16 cellular contexts compared by ENCODE assay signal in the genomic region with DNA sequence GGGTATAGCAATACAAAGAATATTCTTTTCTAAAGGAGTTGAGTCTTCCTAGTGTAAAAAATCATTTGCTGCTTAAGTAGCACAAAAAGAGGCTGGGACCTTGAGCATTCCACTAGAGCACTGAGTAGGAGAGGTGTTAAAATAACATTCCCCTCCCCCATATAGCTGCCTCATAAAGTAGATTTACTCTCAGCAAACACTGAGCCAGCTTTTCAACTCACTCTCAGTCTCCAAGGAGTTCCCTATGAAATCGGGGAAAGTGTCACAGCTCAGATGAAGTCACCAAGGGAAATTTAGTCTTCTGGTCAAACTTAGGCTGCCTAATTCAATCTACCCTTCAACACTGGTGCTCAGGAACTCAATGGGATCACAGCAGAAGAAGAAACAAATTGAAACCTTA.
A peak's percentile ranks its signal among the peaks of the same experiment; 100 is the strongest.
DNase-seq lines count a peak whose midpoint lies in the region; ATAC-seq and TF ChIP-seq lines count a peak whose summit lies in the region.
"Had no signal": no experiment of that assay in that cellular context is flagged by ENCODE, and none has a peak within 500 bp of the region (broad histone marks: within the 10 kb centered on the region; RNA-seq: fewer than 3 reads in every experiment).

No MANE protein-coding gene starts in this region.

- no peak overlapping the region for H3K4me3 ChIP-seq in left lung
- no peak overlapping the region for H3K4me3 ChIP-seq in neural progenitor cell
- no peak overlapping the region for H3K4me3 ChIP-seq in aorta (ENCODE audit: low read length in 2 of 2)
- H3K4me3 ChIP-seq: GM23338 had no signal

- peak overlapping the region; percentile 63 for H2AFZ ChIP-seq in neural progenitor cell (replicated peaks)
- H2AFZ ChIP-seq: GM23338 had no signal

- H3K27me3 ChIP-seq in left lung (no peaks in the 10 kb centered on the region), neural progenitor cell (no peaks in the 10 kb centered on the region), aorta (ENCODE audit: control insufficient read depth in 1 of 2, insufficient read depth in 2 of 2, low read length in 1 of 2) (peaks cover 0 to 2% of the 10 kb centered on the region in 2 donors)

- H3K9me3 Mint-ChIP-seq in neural progenitor cell, result peaks cover 6% of the 10 kb centered on the region

- no peak overlapping the region for H3K4me3 Mint-ChIP-seq in neural progenitor cell
- H3K4me3 Mint-ChIP-seq: CD4-positive, alpha-beta memory T cell; GM23338; H9; HFFc6 had no signal

- no peaks in the 10 kb centered on the region for H3F3A ChIP-seq in neural progenitor cell (ENCODE audit: low read depth)

- H4K20me1 ChIP-seq in neural progenitor cell (ENCODE audit: low read depth), result no peaks in the 10 kb centered on the region

- TF ChIP-seq CTCF in left lung (IDR thresholded peaks at IDR 0.05) (no peak), neural progenitor cell (IDR thresholded peaks at IDR 0.05) (no peak)

- H3K79me2 ChIP-seq in neural progenitor cell (ENCODE audit: low read depth), result no peaks in the 10 kb centered on the region

- no peak overlapping the region for H3K9ac ChIP-seq in neural progenitor cell

- peak; percentile 81 for ATAC-seq in left lung
- peak; percentile 36 for ATAC-seq in aorta (ENCODE audit: low FRiP score)
- no peak for ATAC-seq in HG02763 (IDR thresholded peaks at IDR 0.05; ENCODE audit: unreplicated experiment)
- ATAC-seq: GM23338, HCT116 had no signal

- H3K27me3 Mint-ChIP-seq in neural progenitor cell (ENCODE audit: insufficient read depth, low read depth), result no peaks in the 10 kb centered on the region

- 8 to 11% methylated on average over 1 of the region's 1 CpG for WGBS in aorta, 2 donors

- intact Hi-C loops in left lung (cut with DNase I), result no loop called here
- intact Hi-C loops in aorta (cut with DNase I), result no loop called here

- H3K4me1 ChIP-seq in left lung (no peaks in the 10 kb centered on the region), neural progenitor cell (peaks cover 6% of the 10 kb centered on the region), aorta (ENCODE audit: control insufficient read depth in 1 of 2, insufficient read depth in 2 of 2, low read length in 2 of 2) (peaks cover 1 to 3% of the 10 kb centered on the region in 2 donors)

- DNase-seq in left lung, result no peak
- no peak for DNase-seq in neural progenitor cell (ENCODE audit: low spot score)
- no peak for DNase-seq in aorta
- DNase-seq in nucleus accumbens (lab: John Stamatoyannopoulos, UW), result no peak
- DNase-seq in NCI-H2227 (lab: John Stamatoyannopoulos, UW; ENCODE audit: unreplicated experiment), result no peak
- DNase-seq: C1 segment of cervical spinal cord; Calu3; CD4-positive, alpha-beta memory T cell; COR-L47; DMS79 treated with DMSO at 0.1 percent for 48 hours; GF-D8; H9; HFFc6 had no signal

- no peaks in the 10 kb centered on the region for H3K36me3 Mint-ChIP-seq in neural progenitor cell
- H3K36me3 Mint-ChIP-seq: CD4-positive, alpha-beta memory T cell had no signal

- H3K9me3 ChIP-seq in left lung (peaks cover 0 to 22% of the 10 kb centered on the region in 2 donors), neural progenitor cell (ENCODE audit: low read depth) (no peaks in the 10 kb centered on the region), aorta (ENCODE audit: control insufficient read depth, low read length) (peaks cover 6% of the 10 kb centered on the region)

- H3K36me3 ChIP-seq in left lung, result no peaks in the 10 kb centered on the region
- no peaks in the 10 kb centered on the region for H3K36me3 ChIP-seq in neural progenitor cell
- no peaks in the 10 kb centered on the region for H3K36me3 ChIP-seq in aorta (ENCODE audit: control insufficient read depth in 1 of 2, insufficient read depth in 2 of 2, low read length in 1 of 2)

- H3K27ac ChIP-seq in left lung (no peak overlapping the region), neural progenitor cell (no peak overlapping the region), aorta (ENCODE audit: low read depth in 1 of 2, low read length in 2 of 2) (no peak overlapping the region)

- no peaks in the 10 kb centered on the region for H3K4me1 Mint-ChIP-seq in neural progenitor cell
- H3K4me1 Mint-ChIP-seq: CD4-positive, alpha-beta memory T cell; H9 had no signal

- no peak overlapping the region for H3K4me2 ChIP-seq in neural progenitor cell
- H3K4me2 ChIP-seq: GM23338 had no signal

- H3K27ac Mint-ChIP-seq in neural progenitor cell, result no peak overlapping the region
- H3K27ac Mint-ChIP-seq: CD4-positive, alpha-beta memory T cell; GM23338; H9; HFFc6 had no signal
